ENCODE assay signal across 35 cellular contexts in genomic region chr12:8559676-8560075, GRCh38. TPM values are rescaled to one million over a fixed set of nuclear protein-coding genes. Genes with fewer than 3 reads are reported as not detected.
"Had no signal": no experiment of that assay in that cellular context is flagged by ENCODE, and none has a peak within 500 bp of the region (broad histone marks: within the 10 kb centered on the region; RNA-seq: fewer than 3 reads in every experiment).

No MANE protein-coding gene starts in this region.

- H3K36me3 ChIP-seq: adrenal gland, breast epithelium, cardiac muscle cell, colonic mucosa, esophagus squamous epithelium, WERI-Rb-1 had no signal

- FAIRE-seq: endometrium, endothelial cell of umbilical vein, frontal cortex had no signal

- ATAC-seq: activated CD4-positive, CD25-positive, alpha-beta regulatory T cell treated with anti-CD3 and anti-CD28 coated beads, Interleukin-2, amount 50 U/mL, for 24 hours; activated CD8-positive, alpha-beta T cell treated with anti-CD3 and anti-CD28 coated beads for 36 hours; activated naive CD8-positive, alpha-beta T cell treated with anti-CD3 and anti-CD28 coated beads, Interleukin-2, amount 50 U/mL, for 24 hours; activated T-cell treated with anti-CD3 and anti-CD28 coated beads, Interleukin-2, amount 50 U/mL, for 4 hours; activated T-helper 17 cell treated with anti-CD3 and anti-CD28 coated beads, Interleukin-2, amount 50 U/mL, for 72 hours; T-helper 17 cell had no signal

- H3K9me3 ChIP-seq: adrenal gland, colonic mucosa, esophagus squamous epithelium had no signal

- H3K27ac ChIP-seq: adrenal gland, breast epithelium, colonic mucosa, epithelial cell of prostate, esophagus squamous epithelium, WERI-Rb-1 had no signal

- H3K4me3 ChIP-seq: adrenal gland, breast epithelium, cardiac muscle cell, colonic mucosa, esophagus squamous epithelium had no signal

- H3K4me1 ChIP-seq: adrenal gland, breast epithelium, colonic mucosa, esophagus squamous epithelium had no signal

- H3K27me3 ChIP-seq: adrenal gland, breast epithelium, cardiac muscle cell, colonic mucosa, esophagus squamous epithelium had no signal

- DNase-seq: activated B cell treated with CpG ODN at 0.5 μM for 24 hours; activated CD4-positive, alpha-beta T cell treated with anti-CD3 and anti-CD28 coated beads for 48 hours; activated CD4-positive, alpha-beta T cell treated with anti-CD3 and anti-CD28 coated beads, Interleukin-2, amount 50 U/mL, for 1 hour; activated CD4-positive, alpha-beta T cell treated with anti-CD3 and anti-CD28 coated beads, Interleukin-2, amount 50 U/mL, for 48 hours; activated CD8-positive, alpha-beta memory T cell treated with anti-CD3 and anti-CD28 coated beads for 24 hours; activated CD8-positive, alpha-beta T cell treated with anti-CD3 and anti-CD28 coated beads for 36 hours; activated effector memory CD4-positive, alpha-beta T cell treated with Interleukin-2 at 50 U/mL for 16 hours; activated gamma-delta T cell treated with Interleukin-2 at 50 U/mL for 16 hours; activated naive CD4-positive, alpha-beta T cell treated with Interleukin-2 at 50 U/mL for 16 hours; activated naive CD8-positive, alpha-beta T cell treated with anti-CD3 and anti-CD28 coated beads for 36 hours; activated naive CD8-positive, alpha-beta T cell treated with anti-CD3 and anti-CD28 coated beads, Interleukin-2, amount 50 U/mL, for 24 hours; activated T-cell treated with anti-CD3 and anti-CD28 coated beads, Interleukin-2, amount 50 U/mL, for 4 hours; adrenal gland; amygdala; aorta; central memory CD4-positive, alpha-beta T cell; cerebellar nuclear complex; colonic mucosa; effector CD8-positive, alpha-beta T cell; esophagus squamous epithelium; SW 1271; T-helper 1 cell; T-helper 17 cell; T1000; WERI-Rb-1 had no signal

RNA-seq across cellular contexts. Expression of gene CLEC4E, which starts 19.0 kb away (rescaled TPM):
- polyA plus RNA-seq: cardiac muscle cell, endothelial cell of umbilical vein, fibroblast of lung had no signal

RNA-seq across cellular contexts. Expression of gene CLEC4D, which starts 46.4 kb away (rescaled TPM):
- polyA plus RNA-seq: cardiac muscle cell, endothelial cell of umbilical vein, fibroblast of lung had no signal

RNA-seq across cellular contexts. Expression of gene AICDA, which starts 53.0 kb away (rescaled TPM):
- polyA plus RNA-seq: adrenal gland, cardiac muscle cell, endothelial cell of umbilical vein, esophagus, fibroblast of lung had no signal
